In genomic region chr9:14768561-14769234, GRCh38 we compare ENCODE assay signal across 8 cellular contexts. TPM values are rescaled to one million over a fixed set of nuclear protein-coding genes. Genes with fewer than 3 reads are reported as not detected.
A peak's percentile ranks its signal among the peaks of the same experiment; 100 is the strongest.
DNase-seq lines count a peak whose midpoint lies in the region; TF ChIP-seq lines count a peak whose summit lies in the region.

No MANE protein-coding gene starts in this region.

- no peaks in the 10 kb centered on the region for H3K9me3 ChIP-seq in Loucy (ENCODE audit: insufficient read depth, low read depth, low read length)
- no peaks in the 10 kb centered on the region for H3K9me3 ChIP-seq in SK-N-SH
- H3K9me3 ChIP-seq in osteoblast (ENCODE audit: low read depth, low read length): no peaks in the 10 kb centered on the region
- no peaks in the 10 kb centered on the region for H3K9me3 ChIP-seq in effector memory CD4-positive, alpha-beta T cell (ENCODE audit: control insufficient read depth, low read length)

- TF ChIP-seq CTCF in Loucy (conservative IDR thresholded peaks at IDR 0.05; ENCODE audit: low read length) (peak; percentile 84), SK-N-SH (IDR thresholded peaks at IDR 0.05) (peak; percentile 77), osteoblast (IDR thresholded peaks at IDR 0.05; ENCODE audit: extremely low read depth, low read depth, low read length) (peak; percentile 65)

- H3K9me2 ChIP-seq in Loucy (replicated peaks; ENCODE audit: low read depth, low read length): no peaks in the 10 kb centered on the region
- no peaks in the 10 kb centered on the region for H3K9me2 ChIP-seq in SK-N-SH

- peak; percentile 4 for DNase-seq in stimulated activated CD4-positive, alpha-beta T cell treated with anti-CD3 and anti-CD28 coated beads, Interleukin-15, amount 100 ng/mL, for 24 hours
- no peak for DNase-seq in stimulated activated CD4-positive, alpha-beta T cell treated with anti-CD3 and anti-CD28 coated beads, Interleukin-1b, Interleukin-23, amount 100 ng/mL, for 48 hours
- peak; percentile 44 for DNase-seq in SK-N-SH
- DNase-seq in fibroblast of peridontal ligament (ENCODE audit: extremely low read depth): peak; percentile 80
- no peak for DNase-seq in osteoblast (ENCODE audit: insufficient read length, low spot score, missing footprints)
- DNase-seq in effector memory CD4-positive, alpha-beta T cell: no peak
- no peak for DNase-seq in GDM1 (lab: John Stamatoyannopoulos, UW)

- TF ChIP-seq RAD21 in SK-N-SH (IDR thresholded peaks at IDR 0.05; ENCODE audit: low read length): peak; percentile 88

- H2AFZ ChIP-seq in Loucy (ENCODE audit: low read length) (no peak overlapping the region), SK-N-SH (ENCODE audit: low read depth) (peak overlapping the region; percentile 41; the same call in 1 of the 2 replicates), osteoblast (ENCODE audit: low read length) (peak overlapping the region; percentile 54)

- POLR2A ChIA-PET in SK-N-SH (lab: Yijun Ruan, JAX): interaction anchor here (1.1 kb wide), 1 partner anchor 76 kb away, joined by 3 read pairs; the partner anchor contains the start of gene ZDHHC21

- H3K4me1 ChIP-seq in Loucy (ENCODE audit: insufficient read depth, low read length, poor library complexity, severe bottlenecking) (no peaks in the 10 kb centered on the region), SK-N-SH (ENCODE audit: control insufficient read depth in 1 of 2, insufficient read depth in 2 of 2, low read depth in 1 of 2, low read length in 1 of 2) (peaks cover 0 to 6% of the 10 kb centered on the region in 2 experiments; a peak in 1 of 4 replicates), osteoblast (ENCODE audit: insufficient read depth, low read length) (no peaks in the 10 kb centered on the region)
- H3K4me1 ChIP-seq in effector memory CD4-positive, alpha-beta T cell (ENCODE audit: control insufficient read depth, insufficient read depth, low read length, poor library complexity, severe bottlenecking): no peaks in the 10 kb centered on the region

- H3K4me2 ChIP-seq in Loucy (ENCODE audit: low read depth, low read length, poor library complexity, severe bottlenecking): no peak overlapping the region
- 0 out of 2 replicates have a peak overlapping the region, but pooled peaks have one; percentile 46 for H3K4me2 ChIP-seq in SK-N-SH
- peak overlapping the region; percentile 64 for H3K4me2 ChIP-seq in osteoblast (ENCODE audit: insufficient read depth, low read length)

- H3K79me2 ChIP-seq in Loucy (ENCODE audit: insufficient read depth, low read length) (no peaks in the 10 kb centered on the region), SK-N-SH (ENCODE audit: insufficient read depth) (no peaks in the 10 kb centered on the region), osteoblast (ENCODE audit: insufficient read depth, low read length) (no peaks in the 10 kb centered on the region)

- H3F3A ChIP-seq in Loucy (ENCODE audit: low read depth) (no peaks in the 10 kb centered on the region), SK-N-SH (replicated peaks; ENCODE audit: insufficient read depth) (no peaks in the 10 kb centered on the region)

- no peaks in the 10 kb centered on the region for H3K36me3 ChIP-seq in Loucy (ENCODE audit: insufficient read depth, low read length)
- no peaks in the 10 kb centered on the region for H3K36me3 ChIP-seq in SK-N-SH (replicated peaks in 1 of 2; ENCODE audit: control insufficient read depth in 1 of 2, insufficient read depth in 2 of 2, low read length in 1 of 2)
- H3K36me3 ChIP-seq in osteoblast (ENCODE audit: insufficient read depth, low read length): no peaks in the 10 kb centered on the region
- H3K36me3 ChIP-seq in effector memory CD4-positive, alpha-beta T cell (ENCODE audit: control insufficient read depth, insufficient read depth, low read length): no peaks in the 10 kb centered on the region

- no peak overlapping the region; a peak in 1 of 4 replicates for H3K27ac ChIP-seq in SK-N-SH (ENCODE audit: low read depth in 2 of 2, low read length in 1 of 2)
- H3K27ac ChIP-seq in osteoblast (ENCODE audit: low read depth, low read length): no peak overlapping the region
- H3K27ac ChIP-seq in effector memory CD4-positive, alpha-beta T cell (ENCODE audit: insufficient read depth, low read length, poor library complexity, severe bottlenecking): no peak overlapping the region

- 19% methylated on average over 6 of the region's 6 CpGs for WGBS in SK-N-SH (ENCODE audit: low lambda C conversion rate)

- no peak overlapping the region for H3K4me3 ChIP-seq in Loucy (ENCODE audit: low read length, poor library complexity, severe bottlenecking)
- no peak overlapping the region; a peak in 1 of 4 replicates for H3K4me3 ChIP-seq in SK-N-SH (ENCODE audit: low read depth in 2 of 2, low read length in 1 of 2)
- H3K4me3 ChIP-seq in osteoblast (ENCODE audit: insufficient read depth, low read length): no peak overlapping the region
- H3K4me3 ChIP-seq in effector memory CD4-positive, alpha-beta T cell (ENCODE audit: insufficient read depth, low read depth, low read length, poor library complexity, severe bottlenecking): no peak overlapping the region

- H3K9ac ChIP-seq in Loucy (ENCODE audit: low read depth, low read length, poor library complexity, severe bottlenecking): no peak overlapping the region
- no peak overlapping the region for H3K9ac ChIP-seq in SK-N-SH

- CTCF ChIA-PET in SK-N-SH (lab: Yijun Ruan, JAX): interaction anchor here (0.6 to 3.6 kb wide), 49 partner anchors 8 to 1735 kb away, joined by 3 to 36 read pairs (median 4); partner anchors contain the start of gene ZDHHC21

- H4K20me1 ChIP-seq in Loucy (ENCODE audit: insufficient read depth, low read length, poor library complexity, severe bottlenecking) (no peaks in the 10 kb centered on the region), SK-N-SH (ENCODE audit: insufficient read depth) (no peaks in the 10 kb centered on the region), osteoblast (ENCODE audit: insufficient read depth, low read length) (no peaks in the 10 kb centered on the region)

- no peak for TF ChIP-seq EP300 in SK-N-SH (IDR thresholded peaks at IDR 0.05; ENCODE audit: borderline replicate concordance in 1 of 2, low read depth in 1 of 2, low read length in 1 of 2)

- H3K27me3 ChIP-seq in Loucy (ENCODE audit: insufficient read depth, low read length, poor library complexity, severe bottlenecking) (no peaks in the 10 kb centered on the region), SK-N-SH (ENCODE audit: insufficient read depth) (no peaks in the 10 kb centered on the region), osteoblast (ENCODE audit: insufficient read depth, low read length) (peaks cover 6% of the 10 kb centered on the region)
- H3K27me3 ChIP-seq in effector memory CD4-positive, alpha-beta T cell (replicated peaks; ENCODE audit: control insufficient read depth, insufficient read depth, low read length, poor library complexity, severe bottlenecking): peaks cover 2% of the 10 kb centered on the region

TF ChIP-seq in SK-N-SH, 30 proteins besides CTCF, POLR2A, EP300 and RAD21:
- TF ChIP-seq, protein P1, sequence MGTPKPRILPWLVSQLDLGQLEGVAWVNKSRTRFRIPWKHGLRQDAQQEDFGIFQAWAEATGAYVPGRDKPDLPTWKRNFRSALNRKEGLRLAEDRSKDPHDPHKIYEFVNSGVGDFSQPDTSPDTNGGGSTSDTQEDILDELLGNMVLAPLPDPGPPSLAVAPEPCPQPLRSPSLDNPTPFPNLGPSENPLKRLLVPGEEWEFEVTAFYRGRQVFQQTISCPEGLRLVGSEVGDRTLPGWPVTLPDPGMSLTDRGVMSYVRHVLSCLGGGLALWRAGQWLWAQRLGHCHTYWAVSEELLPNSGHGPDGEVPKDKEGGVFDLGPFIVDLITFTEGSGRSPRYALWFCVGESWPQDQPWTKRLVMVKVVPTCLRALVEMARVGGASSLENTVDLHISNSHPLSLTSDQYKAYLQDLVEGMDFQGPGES (IDR thresholded peaks at IDR 0.05; ENCODE audit: low read depth, low read length): no peak
- TF ChIP-seq RXRA (IDR thresholded peaks at IDR 0.05; ENCODE audit: borderline replicate concordance, low read depth) (no peak), SMC3 (IDR thresholded peaks at IDR 0.05; ENCODE audit: low read depth, low read length) (peak; percentile 71), RCOR1 (IDR thresholded peaks at IDR 0.05; ENCODE audit: low read length) (peak; percentile 7; the same call in 1 of the 2 replicates), USF1 (IDR thresholded peaks at IDR 0.05; ENCODE audit: borderline replicate concordance, low read depth) (no peak)

RNA-seq across cellular contexts. Expression of gene CER1, which starts 46.2 kb away (rescaled TPM):
- not detected in 2 replicates for polyA plus RNA-seq in SK-N-SH (2012; rRNA removed)
- not detected in 2 replicates for polyA plus RNA-seq in SK-N-SH (2012; cell fraction: cytosol; rRNA removed)
- not detected in 2 replicates for polyA plus RNA-seq in SK-N-SH (2012; cell fraction: nucleus; rRNA removed)
- total RNA-seq in osteoblast: not detected in 2 replicates

Comparison
In these comparisons a context has a peak if more than half of its experiments do, and no peak if none do; other contexts are left out.
1. DNase-seq: peak in stimulated activated CD4-positive, alpha-beta T cell treated with anti-CD3 and anti-CD28 coated beads, Interleukin-15, amount 100 ng/mL, for 24 hours (single experiment), SK-N-SH (single experiment) and fibroblast of peridontal ligament (single experiment); none in stimulated activated CD4-positive, alpha-beta T cell treated with anti-CD3 and anti-CD28 coated beads, Interleukin-1b, Interleukin-23, amount 100 ng/mL, for 48 hours (single experiment), osteoblast (single experiment), effector memory CD4-positive, alpha-beta T cell (0 of 3) and GDM1 (single experiment).
2. Peak in every context shown above with its lines, with median percentiles within 50 percentile points of each other: CTCF ChIP-seq.